In the genomic region with DNA sequence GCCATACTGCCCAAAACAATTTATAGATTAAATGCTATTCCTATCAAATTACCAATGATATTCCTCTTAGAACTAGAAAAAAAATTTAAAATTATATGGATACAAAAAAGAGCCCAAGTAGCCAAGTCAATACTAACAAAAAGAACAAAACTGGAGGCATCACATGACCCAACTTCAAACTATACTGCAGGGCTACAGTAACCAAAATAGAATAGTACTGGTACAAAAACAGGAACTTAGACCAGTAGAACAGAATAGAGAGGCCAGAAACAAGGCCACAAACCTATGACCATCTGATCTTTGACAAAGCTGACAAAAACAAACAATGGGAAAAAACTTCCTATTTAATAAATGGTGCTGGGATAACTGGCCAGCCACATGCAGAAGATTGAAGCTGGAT, we compare ENCODE assay signal across 15 cellular contexts.
DNase-seq lines count a peak whose midpoint lies in the region; ATAC-seq lines count a peak whose summit lies in the region.
"Had no signal": no experiment of that assay in that cellular context is flagged by ENCODE, and none has a peak within 500 bp of the region (broad histone marks: within the 10 kb centered on the region; RNA-seq: fewer than 3 reads in every experiment).

No MANE protein-coding gene starts in this region.

- DNase-seq in OCI-M1 (lab: John Stamatoyannopoulos, UW) (peak; percentile 54), lung microvascular endothelial cell (ENCODE audit: low read depth in 2 of 2) (peak; percentile 14 to 35), amniotic stem cell (lab: John Stamatoyannopoulos, UW) (no peak), NCI-H1930 (lab: John Stamatoyannopoulos, UW) (no peak)
- DNase-seq: Calu3; CD8-positive, alpha-beta T cell; Karpas-422; MG63; NCI-H1105 treated with DMSO at 0.1 percent for 48 hours; NCI-H187; NCI-H226; NCI-H524 had no signal

- ATAC-seq in GM18868 (IDR thresholded peaks at IDR 0.05; ENCODE audit: unreplicated experiment): peak; percentile 42
- ATAC-seq in HG02885 (IDR thresholded peaks at IDR 0.05; ENCODE audit: poor library complexity, unreplicated experiment): peak; percentile 74
- ATAC-seq in HG03520 (IDR thresholded peaks at IDR 0.05; ENCODE audit: unreplicated experiment): no peak
- ATAC-seq: CD8-positive, alpha-beta T cell had no signal

Comparison
In these comparisons a context has a peak if more than half of its experiments do, and no peak if none do; other contexts are left out.
1. DNase-seq: peak in OCI-M1 (single experiment) and lung microvascular endothelial cell (2 of 2); none in amniotic stem cell (single experiment) and NCI-H1930 (0 of 2).